In the genomic region with DNA sequence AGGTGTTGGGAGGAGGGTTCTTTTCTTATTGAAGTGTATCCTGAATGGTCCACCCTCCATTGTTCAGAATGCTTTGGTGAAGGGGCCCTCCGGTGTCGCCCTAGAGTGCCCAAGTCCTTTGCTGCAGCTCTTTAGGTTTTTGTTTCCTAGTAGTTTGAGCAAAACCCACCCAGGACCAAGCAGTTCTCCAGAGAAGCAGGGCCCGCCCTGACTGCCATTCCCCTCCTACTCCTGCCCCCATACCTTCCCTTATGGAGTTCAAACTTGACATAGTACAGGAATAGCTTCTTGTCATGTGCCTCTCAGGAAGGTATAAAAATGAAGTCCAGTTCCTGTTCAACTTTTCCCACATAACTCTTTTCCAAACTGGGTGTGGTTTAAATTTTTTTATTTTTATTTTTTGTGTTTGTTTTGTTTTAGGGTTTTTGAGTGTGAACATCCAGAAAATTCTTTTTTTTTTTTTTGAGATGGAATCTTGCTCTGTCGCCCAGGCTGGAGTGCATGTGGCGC, we compare ENCODE assay signal across 26 cellular contexts. TPM values are rescaled to one million over a fixed set of nuclear protein-coding genes. Genes with fewer than 3 reads are reported as not detected.
DNase-seq lines count a peak whose midpoint lies in the region; ATAC-seq and TF ChIP-seq lines count a peak whose summit lies in the region.
"Had no signal": no experiment of that assay in that cellular context is flagged by ENCODE, and none has a peak within 500 bp of the region (broad histone marks: within the 10 kb centered on the region; RNA-seq: fewer than 3 reads in every experiment).

No MANE protein-coding gene starts in this region.

- BruUV-seq in mammary epithelial cell (replicated peaks; lab: Mats Ljungman, UMichigan) = no TSS peak

- DNase-seq in breast epithelium (ENCODE audit: low spot score in 2 of 2) (no peak), mammary epithelial cell (no peak), ascending aorta (ENCODE audit: low spot score in 2 of 2) (no peak), SJCRH30 (no peak)
- DNase-seq: activated CD4-positive, alpha-beta memory T cell treated with anti-CD3 and anti-CD28 coated beads for 36 hours; amygdala; CD8-positive, alpha-beta memory T cell; NCI-H2029; NCI-H345; NCI-H774; nephron progenitor cell; ovary; stimulated activated CD4-positive, alpha-beta T cell treated with anti-CD3 and anti-CD28 coated beads, Interleukin-12 subunit alpha, Interleukin-12 subunit beta, amount 100 ng/mL, for 4 hours; stimulated activated CD4-positive, alpha-beta T cell treated with anti-CD3 and anti-CD28 coated beads, Interleukin-4, amount 100 ng/mL, for 24 hours; T-helper 1 cell; testis had no signal

- TF ChIP-seq EP300 in gastroesophageal sphincter (IDR thresholded peaks at IDR 0.05) = no peak

- no peak for TF ChIP-seq POLR2A in breast epithelium (IDR thresholded peaks at IDR 0.05)
- TF ChIP-seq POLR2A in gastroesophageal sphincter (IDR thresholded peaks at IDR 0.05) = no peak

- CTCF ChIA-PET in mammary epithelial cell (lab: Charles Lee; ENCODE audit: low non-redundant PET) = no interaction called here

- H3K36me3 ChIP-seq in breast epithelium (no peaks in the 10 kb centered on the region), mammary epithelial cell (ENCODE audit: insufficient read depth, low read length) (no peaks in the 10 kb centered on the region), ascending aorta (no peaks in the 10 kb centered on the region), gastroesophageal sphincter (no peaks in the 10 kb centered on the region), stomach smooth muscle (ENCODE audit: control insufficient read depth in 2 of 2, insufficient read depth in 2 of 2, low read length in 2 of 2) (no peaks in the 10 kb centered on the region), SJCRH30 (no peaks in the 10 kb centered on the region)
- H3K36me3 ChIP-seq: ovary had no signal

- TF ChIP-seq CTCF in breast epithelium (IDR thresholded peaks at IDR 0.05) (no peak), mammary epithelial cell (conservative IDR thresholded peaks at IDR 0.05 in 1 of 2, IDR thresholded peaks at IDR 0.05 in 1 of 2; ENCODE audit: extremely low read depth in 1 of 2, insufficient read depth in 1 of 2, low read depth in 1 of 2, low read length in 2 of 2) (no peak), ascending aorta (IDR thresholded peaks at IDR 0.05) (no peak), gastroesophageal sphincter (IDR thresholded peaks at IDR 0.05) (no peak)

- 88% methylated on average over 3 of the region's 5 CpGs for WGBS in mammary epithelial cell (ENCODE audit: low coverage, missing lambda C conversion rate)
- WGBS in gastroesophageal sphincter (ENCODE audit: low coverage in 1 of 2), 2 donors = 86 to 92% methylated on average over 2 to 5 of the region's 5 CpGs

- no peak overlapping the region for H3K4me3 ChIP-seq in breast epithelium
- H3K4me3 ChIP-seq in mammary epithelial cell (replicated peaks in 1 of 3; ENCODE audit: insufficient read depth in 1 of 3, low read depth in 2 of 3, low read length in 3 of 3) = no peak overlapping the region
- no peak overlapping the region for H3K4me3 ChIP-seq in ascending aorta
- no peak overlapping the region for H3K4me3 ChIP-seq in gastroesophageal sphincter
- no peak overlapping the region for H3K4me3 ChIP-seq in stomach smooth muscle (ENCODE audit: low read length in 2 of 2)
- H3K4me3 ChIP-seq in SJCRH30 = no peak overlapping the region
- H3K4me3 ChIP-seq: lung, ovary, testis had no signal

- no peak overlapping the region for H3K9ac ChIP-seq in mammary epithelial cell (ENCODE audit: insufficient read depth, low read length)
- H3K9ac ChIP-seq in stomach smooth muscle (ENCODE audit: low read length in 2 of 2) = no peak overlapping the region

- no peak for ATAC-seq in gastroesophageal sphincter
- no peak for ATAC-seq in GM18511 (IDR thresholded peaks at IDR 0.05; ENCODE audit: unreplicated experiment)
- no peak for ATAC-seq in HG03442 (IDR thresholded peaks at IDR 0.05; ENCODE audit: unreplicated experiment)
- ATAC-seq: activated CD4-positive, CD25-positive, alpha-beta regulatory T cell treated with anti-CD3 and anti-CD28 coated beads, Interleukin-2, amount 50 U/mL, for 24 hours; activated T-helper 17 cell treated with anti-CD3 and anti-CD28 coated beads, Interleukin-2, amount 50 U/mL, for 72 hours; stimulated activated memory B cell treated with anti-CD40 and anti-IgM and Interleukin-4, amounts not matched to agents 10 μg/mL and 1 μg/mL and 100 μg/mL, for 72 hours had no signal

- no peaks in the 10 kb centered on the region for H4K20me1 ChIP-seq in mammary epithelial cell (ENCODE audit: insufficient read depth, low read length)

- no peak overlapping the region for H2AFZ ChIP-seq in mammary epithelial cell (ENCODE audit: low read depth, low read length)

- no peak overlapping the region for H3K4me2 ChIP-seq in mammary epithelial cell (ENCODE audit: insufficient read depth, low read depth, low read length)

- intact Hi-C loops in breast epithelium (cut with DNase I; ENCODE audit: low total_unique reads) (no loop called here), mammary epithelial cell (cut with micrococcal nuclease) (no loop called here), ascending aorta (cut with DNase I) (no loop called here)

- no peaks in the 10 kb centered on the region for H3K79me2 ChIP-seq in mammary epithelial cell (ENCODE audit: insufficient read depth, low read length)

- in situ Hi-C loops in mammary epithelial cell (cut with MboI; ENCODE audit: low sequenced_read_pairs in 2 of 2) = no loop called here

- H3K27ac ChIP-seq in breast epithelium (peak overlapping the region; percentile 21 to 71), mammary epithelial cell (ENCODE audit: insufficient read depth, low read depth, low read length) (no peak overlapping the region), ascending aorta (peak overlapping the region; percentile 80 to 83), gastroesophageal sphincter (peak overlapping the region in 3 of 4 donors; percentile 60 to 72 (median 64)), stomach smooth muscle (ENCODE audit: low read length) (peak overlapping the region; percentile 24), SJCRH30 (no peak overlapping the region)
- H3K27ac ChIP-seq: 22Rv1, ovary had no signal

- dilution Hi-C loops in mammary epithelial cell (cut with HindIII; ENCODE audit: low sequenced_read_pairs) = no loop called here

- no peaks in the 10 kb centered on the region for H3K9me3 ChIP-seq in breast epithelium
- H3K9me3 ChIP-seq in mammary epithelial cell (replicated peaks; ENCODE audit: insufficient read depth, low read length) = no peaks in the 10 kb centered on the region
- no peaks in the 10 kb centered on the region for H3K9me3 ChIP-seq in ascending aorta
- H3K9me3 ChIP-seq in gastroesophageal sphincter = no peaks in the 10 kb centered on the region
- H3K9me3 ChIP-seq in stomach smooth muscle (ENCODE audit: control insufficient read depth in 2 of 2, low read length in 2 of 2) = no peaks in the 10 kb centered on the region
- H3K9me3 ChIP-seq in SJCRH30 (replicated peaks) = no peaks in the 10 kb centered on the region
- H3K9me3 ChIP-seq: ovary, testis had no signal

- H3K27me3 ChIP-seq in breast epithelium (no peaks in the 10 kb centered on the region), mammary epithelial cell (ENCODE audit: insufficient read depth, low read length) (peaks cover 21% of the 10 kb centered on the region), ascending aorta (no peaks in the 10 kb centered on the region), gastroesophageal sphincter (no peaks in the 10 kb centered on the region), stomach smooth muscle (ENCODE audit: control insufficient read depth in 1 of 2, insufficient read depth in 2 of 2, low read length in 2 of 2) (no peaks in the 10 kb centered on the region), SJCRH30 (no peaks in the 10 kb centered on the region)
- H3K27me3 ChIP-seq: ovary, testis had no signal

- H3K4me1 ChIP-seq in breast epithelium (peaks cover 0 to 15% of the 10 kb centered on the region in 2 donors), mammary epithelial cell (ENCODE audit: insufficient read depth, low read length) (peaks cover 9% of the 10 kb centered on the region), ascending aorta (peaks cover 0 to 41% of the 10 kb centered on the region in 2 donors), gastroesophageal sphincter (peaks cover 0 to 100% (median 4%) of the 10 kb centered on the region in 3 donors), stomach smooth muscle (ENCODE audit: control insufficient read depth, insufficient read depth, low read length) (peaks cover 35% of the 10 kb centered on the region), SJCRH30 (peaks cover 18% of the 10 kb centered on the region)

RNA-seq across cellular contexts. Expression of a gene that starts 5.6 kb away (rescaled TPM):
- total RNA-seq in breast epithelium = 10 to 100 TPM; 21.0 to 84.3 (median 36.3) TPM
- under 1 TPM; under 0.01 to 0.19 TPM for total RNA-seq in mammary epithelial cell
- 0.05 TPM for polyA plus RNA-seq in mammary epithelial cell
- not detected for polyA minus RNA-seq in mammary epithelial cell
- total RNA-seq in ascending aorta = 11.1 TPM
- total RNA-seq in gastroesophageal sphincter = 10 to 100 TPM; 13.2 to 47.4 (median 32.3) TPM
- total RNA-seq in SJCRH30 (2014; rRNA removed; shearing (Covaris generic)) = 6.7 and 6.8 TPM in 2 replicates
- total RNA-seq: RPMI7951 had no signal

RNA-seq across cellular contexts. Expression of a gene that starts 20.0 kb away (rescaled TPM):
- total RNA-seq in breast epithelium (10 to 100 TPM; 45.0 to 52.8 (median 49.5) TPM), mammary epithelial cell (10 to 100 TPM; 50.3 to 65.3 TPM), ascending aorta (36.6 TPM), gastroesophageal sphincter (10 to 100 TPM; 28.9 to 57.1 (median 40.0) TPM)
- 29.2 TPM for polyA plus RNA-seq in mammary epithelial cell
- 72.6 TPM for polyA minus RNA-seq in mammary epithelial cell
- total RNA-seq in SJCRH30 (2014; rRNA removed; shearing (Covaris generic)) = 102 and 107 TPM in 2 replicates

Comparison
In these comparisons a context has a peak if more than half of its experiments do, and no peak if none do; other contexts are left out.
1. H3K27ac ChIP-seq: peak in breast epithelium (2 of 2), ascending aorta (2 of 2), gastroesophageal sphincter (3 of 4) and stomach smooth muscle (single experiment); none in mammary epithelial cell (single experiment) and SJCRH30 (single experiment).